Comparison of ENCODE assay signal across 10 cellular contexts in genomic region chr11:78192223-78192719, GRCh38. TPM values are rescaled to one million over a fixed set of nuclear protein-coding genes. Genes with fewer than 3 reads are reported as not detected.
DNase-seq lines count a peak whose midpoint lies in the region; ATAC-seq and TF ChIP-seq lines count a peak whose summit lies in the region.
"Had no signal": no experiment of that assay in that cellular context is flagged by ENCODE, and none has a peak within 500 bp of the region (broad histone marks: within the 10 kb centered on the region; RNA-seq: fewer than 3 reads in every experiment).

No MANE protein-coding gene starts in this region.

- TF ChIP-seq POLR2A in right lobe of liver (IDR thresholded peaks at IDR 0.05), result peak; percentile 28

- peak; percentile 60 for DNase-seq in activated effector memory CD4-positive, alpha-beta T cell treated with anti-CD3 and anti-CD28 coated beads, Interleukin-2, amount 50 U/mL, for 16 hours
- DNase-seq in activated effector memory CD4-positive, alpha-beta T cell treated with Interleukin-2 at 50 U/mL for 16 hours, result no peak
- DNase-seq in SHP77 treated with DMSO at 0.1 percent for 48 hours (lab: John Stamatoyannopoulos, UW) (peak; percentile 40), right lobe of liver (peak in 2 of 3 donors; percentile 69 to 70), thoracic aorta (ENCODE audit: low spot score) (no peak), NCI-H128 (lab: John Stamatoyannopoulos, UW; ENCODE audit: unreplicated experiment) (no peak)
- DNase-seq: activated naive CD8-positive, alpha-beta T cell treated with anti-CD3 and anti-CD28 coated beads, Interleukin-2, amount 10 ng/mL, durations not matched to agents 7 days and 5 days had no signal

- H3K9me3 ChIP-seq in right lobe of liver (no peaks in the 10 kb centered on the region), thoracic aorta (no peaks in the 10 kb centered on the region)
- H3K9me3 ChIP-seq: Peyer's patch had no signal

- TF ChIP-seq CTCF in right lobe of liver (IDR thresholded peaks at IDR 0.05) (peak in 1 of 4 donors; percentile 6), thoracic aorta (IDR thresholded peaks at IDR 0.05) (no peak)

- H3K36me3 ChIP-seq in right lobe of liver (no peaks in the 10 kb centered on the region), thoracic aorta (peaks cover 4% of the 10 kb centered on the region)
- H3K36me3 ChIP-seq: Peyer's patch had no signal

- ATAC-seq in right lobe of liver (peak in 2 of 4 donors; percentile 12 to 21), thoracic aorta (ENCODE audit: insufficient number of reproducible peaks, low FRiP score, low read depth) (no peak), GM19324 (IDR thresholded peaks at IDR 0.05; ENCODE audit: low FRiP score, unreplicated experiment) (no peak), HG02610 (IDR thresholded peaks at IDR 0.05; ENCODE audit: unreplicated experiment) (no peak)

- no peak overlapping the region for H3K4me3 ChIP-seq in right lobe of liver
- peak overlapping the region; percentile 51 for H3K4me3 ChIP-seq in thoracic aorta
- H3K4me3 ChIP-seq: Peyer's patch had no signal

- WGBS in right lobe of liver (ENCODE audit: insufficient coverage, low coverage, low lambda C conversion rate, missing lambda C conversion rate), result 19% methylated on average over 5 of the region's 6 CpGs

- H3K27me3 ChIP-seq in right lobe of liver (no peaks in the 10 kb centered on the region), thoracic aorta (replicated peaks; ENCODE audit: insufficient read depth) (no peaks in the 10 kb centered on the region)
- H3K27me3 ChIP-seq: Peyer's patch had no signal

- H3K27ac ChIP-seq in right lobe of liver, result peak overlapping the region in 2 of 3 donors; percentile 6 to 22
- peak overlapping the region; percentile 71 to 82 for H3K27ac ChIP-seq in thoracic aorta
- H3K27ac ChIP-seq: Peyer's patch had no signal

- H3K4me1 ChIP-seq in right lobe of liver (peaks cover 0 to 27% (median 6%) of the 10 kb centered on the region in 4 donors), thoracic aorta (ENCODE audit: control insufficient read depth in 1 of 2, low read depth in 2 of 2) (peaks cover 34 to 62% of the 10 kb centered on the region in 2 donors)

- intact Hi-C loops in right lobe of liver (cut with DNase I), result no loop called here

RNA-seq across cellular contexts. Expression of gene USP35, which starts 3.6 kb away (rescaled TPM):
- total RNA-seq in right lobe of liver (10 to 100 TPM in 1 of 6 experiments, 1 to 10 TPM in 5; 5.3 to 10.1 (median 7.9) TPM), thoracic aorta (10 to 100 TPM; 38.8 to 44.1 TPM)

RNA-seq across cellular contexts. Expression of gene KCTD21, which starts 3.8 kb away (rescaled TPM):
- total RNA-seq in right lobe of liver (10 to 100 TPM in 5 of 6 experiments, 1 to 10 TPM in 1; 9.6 to 15.6 (median 11.9) TPM), thoracic aorta (10 to 100 TPM in 1 of 2 donors, 1 to 10 TPM in 1; 9.1 to 13.7 TPM)

RNA-seq across cellular contexts. Expression of gene ALG8, which starts 52.8 kb away (rescaled TPM):
- 10 to 100 TPM; 22.0 to 38.0 (median 30.3) TPM for total RNA-seq in right lobe of liver
- total RNA-seq in thoracic aorta, result 10 to 100 TPM; 19.5 to 26.3 TPM

Comparison
In these comparisons a context has a peak if more than half of its experiments do, and no peak if none do; other contexts are left out.
1. DNase-seq: peak in activated effector memory CD4-positive, alpha-beta T cell treated with anti-CD3 and anti-CD28 coated beads, Interleukin-2, amount 50 U/mL, for 16 hours (single experiment), SHP77 treated with DMSO at 0.1 percent for 48 hours (single experiment) and right lobe of liver (2 of 3); none in activated effector memory CD4-positive, alpha-beta T cell treated with Interleukin-2 at 50 U/mL for 16 hours (single experiment), thoracic aorta (single experiment) and NCI-H128 (single experiment).